Comparison of ENCODE assay signal across 10 cellular contexts in genomic region chr11:117425679-117426296, GRCh38.
A peak's percentile ranks its signal among the peaks of the same experiment; 100 is the strongest.
DNase-seq lines count a peak whose midpoint lies in the region; ATAC-seq, FAIRE-seq and TF ChIP-seq lines count a peak whose summit lies in the region.
"Had no signal": no experiment of that assay in that cellular context is flagged by ENCODE, and none has a peak within 500 bp of the region (broad histone marks: within the 10 kb centered on the region; RNA-seq: fewer than 3 reads in every experiment).

No MANE protein-coding gene starts in this region.

- no peak for ATAC-seq in upper lobe of right lung
- ATAC-seq in HG02981 (IDR thresholded peaks at IDR 0.05; ENCODE audit: unreplicated experiment): no peak

- H3K27me3 ChIP-seq in iPS-15b (ENCODE audit: control insufficient read depth, insufficient read depth, low read length) (no peaks in the 10 kb centered on the region), upper lobe of right lung (no peaks in the 10 kb centered on the region)
- H3K27me3 ChIP-seq: Peyer's patch had no signal

- DNase-seq in activated effector memory CD4-positive, alpha-beta T cell treated with anti-CD3 and anti-CD28 coated beads, Interleukin-2, amount 50 U/mL, for 16 hours: peak; percentile 52
- no peak for DNase-seq in activated effector memory CD4-positive, alpha-beta T cell treated with Interleukin-2 at 50 U/mL for 16 hours
- DNase-seq in upper lobe of right lung: peak; percentile 9
- DNase-seq in RCC 7860 (ENCODE audit: low spot score): no peak
- DNase-seq in NCI-H1048 (lab: John Stamatoyannopoulos, UW): no peak

- no peak for FAIRE-seq in RCC 7860 (lab: Jason Lieb, UNC)
- FAIRE-seq: G401.6 had no signal

- no peaks in the 10 kb centered on the region for H3K36me3 ChIP-seq in iPS-15b (ENCODE audit: control insufficient read depth, insufficient read depth, low read length)
- no peaks in the 10 kb centered on the region for H3K36me3 ChIP-seq in upper lobe of right lung
- H3K36me3 ChIP-seq: Peyer's patch had no signal

- TF ChIP-seq CTCF in upper lobe of right lung (IDR thresholded peaks at IDR 0.05): no peak

- no peaks in the 10 kb centered on the region for H3K9me3 ChIP-seq in iPS-15b (ENCODE audit: control insufficient read depth, insufficient read depth, low read length)
- H3K9me3 ChIP-seq in upper lobe of right lung: no peaks in the 10 kb centered on the region
- H3K9me3 ChIP-seq: Peyer's patch had no signal

- H3K27ac ChIP-seq in angular gyrus (ENCODE audit: low read depth, low read length): peak overlapping the region; percentile 9
- no peak overlapping the region for H3K27ac ChIP-seq in upper lobe of right lung
- H3K27ac ChIP-seq: Peyer's patch had no signal

- peak overlapping the region; percentile 38 for H3K9ac ChIP-seq in iPS-15b (ENCODE audit: low read depth, low read length)

- intact Hi-C loops in upper lobe of right lung (cut with DNase I): loop anchor here (10.0 kb wide), 1 partner anchor 379 kb away; no protein-coding TSS in a partner anchor

- no peak overlapping the region for H3K4me3 ChIP-seq in iPS-15b (ENCODE audit: low read depth, low read length)
- no peak overlapping the region for H3K4me3 ChIP-seq in upper lobe of right lung
- H3K4me3 ChIP-seq: Peyer's patch had no signal

- H3K4me1 ChIP-seq in iPS-15b (ENCODE audit: control insufficient read depth, insufficient read depth, low read length): peaks cover 5% of the 10 kb centered on the region
- H3K4me1 ChIP-seq in upper lobe of right lung: no peaks in the 10 kb centered on the region
- H3K4me1 ChIP-seq: Peyer's patch had no signal

Comparison
In these comparisons a context has a peak if more than half of its experiments do, and no peak if none do; other contexts are left out.
1. DNase-seq: peak in activated effector memory CD4-positive, alpha-beta T cell treated with anti-CD3 and anti-CD28 coated beads, Interleukin-2, amount 50 U/mL, for 16 hours (single experiment) and upper lobe of right lung (single experiment); none in activated effector memory CD4-positive, alpha-beta T cell treated with Interleukin-2 at 50 U/mL for 16 hours (single experiment), RCC 7860 (single experiment) and NCI-H1048 (single experiment).